ENCODE assay signal across 11 cellular contexts in genomic region chr17:2085648-2085949, GRCh38. TPM values are rescaled to one million over a fixed set of nuclear protein-coding genes. Genes with fewer than 3 reads are reported as not detected.
A peak's percentile ranks its signal among the peaks of the same experiment; 100 is the strongest.
DNase-seq lines count a peak whose midpoint lies in the region; ATAC-seq and TF ChIP-seq lines count a peak whose summit lies in the region.
"Had no signal": no experiment of that assay in that cellular context is flagged by ENCODE, and none has a peak within 500 bp of the region (broad histone marks: within the 10 kb centered on the region; RNA-seq: fewer than 3 reads in every experiment).

No MANE protein-coding gene starts in this region.

- no peaks in the 10 kb centered on the region for H3K9me2 ChIP-seq in Loucy (replicated peaks; ENCODE audit: low read depth, low read length)

- H3F3A ChIP-seq in Loucy (ENCODE audit: low read depth) = no peaks in the 10 kb centered on the region

- H3K4me3 ChIP-seq in Loucy (ENCODE audit: low read length, poor library complexity, severe bottlenecking) = no peak overlapping the region
- no peak overlapping the region for H3K4me3 ChIP-seq in spleen
- H3K4me3 ChIP-seq: HAP-1 had no signal

- H3K4me3 Mint-ChIP-seq in chondrocyte (ENCODE audit: unreplicated experiment) = no peak overlapping the region

- H3K27me3 Mint-ChIP-seq in chondrocyte (ENCODE audit: low read depth) = no peaks in the 10 kb centered on the region

- H3K9me3 Mint-ChIP-seq in chondrocyte (ENCODE audit: low read depth) = no peaks in the 10 kb centered on the region

- H3K4me1 Mint-ChIP-seq in chondrocyte (ENCODE audit: low read depth) = peaks cover 53% of the 10 kb centered on the region

- DNase-seq in chondrocyte (ENCODE audit: low spot score) = no peak
- DNase-seq in spleen = no peak
- DNase-seq in glomerular visceral epithelial cell (ENCODE audit: extremely low spot score) = no peak
- DNase-seq in AG08395 (ENCODE audit: low spot score) = no peak
- DNase-seq: activated naive CD4-positive, alpha-beta T cell treated with anti-CD3 and anti-CD28 coated beads, Interleukin-2, amount 50 U/mL, for 16 hours; NK-92 treated with Interleukin-12 subunit alpha and Interleukin-12 subunit beta, amount 100 ng/mL, for 24 hours had no signal

- H3K36me3 ChIP-seq in Loucy (ENCODE audit: insufficient read depth, low read length) = peaks cover 48% of the 10 kb centered on the region; the same call in 1 of the 2 replicates
- H3K36me3 ChIP-seq in spleen = peaks cover 0 to 34% (median 13%) of the 10 kb centered on the region in 6 donors
- H3K36me3 ChIP-seq: HAP-1 had no signal

- no peak for TF ChIP-seq CTCF in Loucy (conservative IDR thresholded peaks at IDR 0.05; ENCODE audit: low read length)
- no peak for TF ChIP-seq CTCF in chondrocyte (IDR thresholded peaks at IDR 0.05)
- no peak for TF ChIP-seq CTCF in spleen (IDR thresholded peaks at IDR 0.05 in 8 of 11, conservative IDR thresholded peaks at IDR 0.05 in 3 of 11)

- H3K4me2 ChIP-seq in Loucy (ENCODE audit: low read depth, low read length, poor library complexity, severe bottlenecking) = peak overlapping the region; percentile 10

- H3K27ac Mint-ChIP-seq in chondrocyte (ENCODE audit: unreplicated experiment) = peak overlapping the region; percentile 72

- H3K79me2 ChIP-seq in Loucy (ENCODE audit: insufficient read depth, low read length) = no peaks in the 10 kb centered on the region

- H3K27me3 ChIP-seq in Loucy (ENCODE audit: insufficient read depth, low read length, poor library complexity, severe bottlenecking) (no peaks in the 10 kb centered on the region), layer of hippocampus (ENCODE audit: control insufficient read depth, insufficient read depth, low read length) (no peaks in the 10 kb centered on the region), spleen (replicated peaks in 1 of 7) (no peaks in the 10 kb centered on the region)

- no peak for TF ChIP-seq POLR2A in spleen (IDR thresholded peaks at IDR 0.05)

- peak overlapping the region; percentile 3 for H3K9ac ChIP-seq in Loucy (ENCODE audit: low read depth, low read length, poor library complexity, severe bottlenecking)

- ATAC-seq in HG03108 (IDR thresholded peaks at IDR 0.05; ENCODE audit: unreplicated experiment) (no peak), GM18517 (IDR thresholded peaks at IDR 0.05; ENCODE audit: unreplicated experiment) (no peak)

- H3K4me1 ChIP-seq in Loucy (ENCODE audit: insufficient read depth, low read length, poor library complexity, severe bottlenecking) = peaks cover 62% of the 10 kb centered on the region
- H3K4me1 ChIP-seq in spleen = peaks cover 66 to 98% (median 82%) of the 10 kb centered on the region in 6 donors
- H3K4me1 ChIP-seq: HAP-1 had no signal

- peaks cover 13% of the 10 kb centered on the region for H3K36me3 Mint-ChIP-seq in chondrocyte (ENCODE audit: low read depth)

- peak overlapping the region; percentile 21 for H3K27ac ChIP-seq in layer of hippocampus (ENCODE audit: low read depth, low read length)
- peak overlapping the region; percentile 42 to 90 (median 74) for H3K27ac ChIP-seq in spleen

- H4K20me1 ChIP-seq in Loucy (ENCODE audit: insufficient read depth, low read length, poor library complexity, severe bottlenecking) = no peaks in the 10 kb centered on the region

- intact Hi-C loops in spleen (cut with DNase I; ENCODE audit: low total_unique reads) = no loop called here

- H3K9me3 ChIP-seq in Loucy (ENCODE audit: insufficient read depth, low read depth, low read length) (no peaks in the 10 kb centered on the region), spleen (no peaks in the 10 kb centered on the region)
- H3K9me3 ChIP-seq: HAP-1 had no signal

- no peak overlapping the region for H2AFZ ChIP-seq in Loucy (ENCODE audit: low read length)

- WGBS in spleen, 5 donors = 40 to 71% (median 58%) methylated on average over 5 of the region's 5 CpGs

RNA-seq across cellular contexts. Expression of gene HIC1, which starts 30.7 kb away (rescaled TPM):
- total RNA-seq in chondrocyte (3.3 to 9.0 TPM (median 8.8 TPM) in 3 replicates), spleen (10 to 100 TPM in 6 of 7 donors, 1 to 10 TPM in 1; 7.0 to 59.6 (median 23.3) TPM)
- polyA plus RNA-seq in spleen = 1 to 10 TPM; 1.3 to 4.7 (median 2.6) TPM

RNA-seq across cellular contexts. Expression of gene OVCA2, which starts 43.8 kb away (rescaled TPM):
- total RNA-seq in chondrocyte (26.6 to 30.2 TPM (median 30.1 TPM) in 3 replicates), spleen (10 to 100 TPM; 20.9 to 51.3 (median 28.9) TPM)
- polyA plus RNA-seq in spleen = 10 to 100 TPM; 52.9 to 68.8 (median 66.4) TPM

RNA-seq across cellular contexts. Expression of gene DPH1, which starts 55.6 kb away (rescaled TPM):
- total RNA-seq in chondrocyte (29.4 to 43.1 TPM (median 31.3 TPM) in 3 replicates), spleen (10 to 100 TPM; 38.3 to 58.5 (median 43.5) TPM)
- 10 to 100 TPM; 20.6 to 37.9 (median 20.9) TPM for polyA plus RNA-seq in spleen
